In genomic region chr19:14441041-14441938, GRCh38 we compare ENCODE assay signal across 14 cellular contexts. TPM values are rescaled to one million over a fixed set of nuclear protein-coding genes. Genes with fewer than 3 reads are reported as not detected.
DNase-seq lines count a peak whose midpoint lies in the region; ATAC-seq and TF ChIP-seq lines count a peak whose summit lies in the region.
"Had no signal": no experiment of that assay in that cellular context is flagged by ENCODE, and none has a peak within 500 bp of the region (broad histone marks: within the 10 kb centered on the region; RNA-seq: fewer than 3 reads in every experiment).

No MANE protein-coding gene starts in this region.

- ATAC-seq in activated T-helper 17 cell treated with anti-CD3 and anti-CD28 coated beads, Interleukin-2, amount 50 U/mL, for 72 hours (replicated peaks) = no peak
- ATAC-seq in naive B cell (ENCODE audit: low read depth in 2 of 2) = no peak

- TF ChIP-seq CTCF in CD14-positive monocyte (IDR thresholded peaks at IDR 0.05) = no peak
- TF ChIP-seq CTCF in GM12865 (IDR thresholded peaks at IDR 0.05; ENCODE audit: insufficient read depth, low read depth, low read length, missing control alignments) = no peak

- H3K4me3 Mint-ChIP-seq in CD14-positive monocyte (peak overlapping the region; percentile 80 to 94), naive B cell (peak overlapping the region in 7 of 8 donors; percentile 27 to 96 (median 92))
- H3K4me3 Mint-ChIP-seq in activated T-helper 17 cell treated with anti-CD3 and anti-CD28 coated beads, Interleukin-2, amount 50 U/mL, for 72 hours = peak overlapping the region; percentile 96

- peak overlapping the region; percentile 80 for H3K4me3 ChIP-seq in GM12865 (ENCODE audit: low read depth, low read length)

- H3K27me3 Mint-ChIP-seq in CD14-positive monocyte (ENCODE audit: low read depth in 3 of 3) (no peaks in the 10 kb centered on the region), naive B cell (no peaks in the 10 kb centered on the region)
- H3K27me3 Mint-ChIP-seq in activated T-helper 17 cell treated with anti-CD3 and anti-CD28 coated beads, Interleukin-2, amount 50 U/mL, for 72 hours = no peaks in the 10 kb centered on the region

- no peak for DNase-seq in CD14-positive monocyte (ENCODE audit: low spot score)
- no peak for DNase-seq in GM12865 (ENCODE audit: low read depth)
- DNase-seq in naive B cell = no peak
- DNase-seq in stimulated activated naive CD4-positive, alpha-beta T cell (lab: John Stamatoyannopoulos, UW) = no peak
- DNase-seq in NCI-H446 (lab: John Stamatoyannopoulos, UW) = no peak
- DNase-seq in GDM1 (lab: John Stamatoyannopoulos, UW) = no peak
- DNase-seq in NCI-H526 treated with DMSO at 0.1 percent for 48 hours (lab: John Stamatoyannopoulos, UW) = no peak
- DNase-seq: hippocampal formation, mammary epithelial cell, NCI-H2107, psoas muscle, stomach, T1000 had no signal

- H3K9me3 Mint-ChIP-seq in CD14-positive monocyte (no peaks in the 10 kb centered on the region), naive B cell (no peaks in the 10 kb centered on the region)
- no peaks in the 10 kb centered on the region for H3K9me3 Mint-ChIP-seq in activated T-helper 17 cell treated with anti-CD3 and anti-CD28 coated beads, Interleukin-2, amount 50 U/mL, for 72 hours

- H3K4me1 Mint-ChIP-seq in CD14-positive monocyte (peaks cover 45% of the 10 kb centered on the region), naive B cell (peaks cover 26 to 39% (median 33%) of the 10 kb centered on the region in 3 donors)
- H3K4me1 Mint-ChIP-seq in activated T-helper 17 cell treated with anti-CD3 and anti-CD28 coated beads, Interleukin-2, amount 50 U/mL, for 72 hours = peaks cover 15% of the 10 kb centered on the region

- H3K27ac Mint-ChIP-seq in CD14-positive monocyte = peak overlapping the region in 5 of 7 donors; percentile 46 to 98 (median 91)
- H3K27ac Mint-ChIP-seq in activated T-helper 17 cell treated with anti-CD3 and anti-CD28 coated beads, Interleukin-2, amount 50 U/mL, for 72 hours = no peak overlapping the region
- H3K27ac Mint-ChIP-seq in naive B cell = peak overlapping the region in 2 of 6 donors; percentile 1 to 49

- intact Hi-C loops in CD14-positive monocyte (cut with micrococcal nuclease) = no loop called here

- H3K36me3 Mint-ChIP-seq in CD14-positive monocyte = peaks cover 39 to 61% of the 10 kb centered on the region in 2 donors
- peaks cover 64% of the 10 kb centered on the region for H3K36me3 Mint-ChIP-seq in activated T-helper 17 cell treated with anti-CD3 and anti-CD28 coated beads, Interleukin-2, amount 50 U/mL, for 72 hours (ENCODE audit: low read depth)
- peaks cover 5 to 14% of the 10 kb centered on the region in 2 donors for H3K36me3 Mint-ChIP-seq in naive B cell

RNA-seq across cellular contexts. Expression of gene PKN1, which starts 8.2 kb away (rescaled TPM):
- polyA plus RNA-seq in CD14-positive monocyte (10 to 100 TPM; 49.5 to 49.6 TPM), naive B cell (ENCODE audit: low read depth in 6 of 6) (10 to 100 TPM; 37.1 to 67.9 (median 48.0) TPM)
- total RNA-seq in activated T-helper 17 cell treated with anti-CD3 and anti-CD28 coated beads, Interleukin-2, amount 50 U/mL, for 72 hours = 100 to 1,000 TPM; 121 to 171 TPM

RNA-seq across cellular contexts. Expression of gene DDX39A, which starts 22.1 kb away (rescaled TPM):
- polyA plus RNA-seq in CD14-positive monocyte (10 to 100 TPM; 78.7 to 83.5 TPM), naive B cell (ENCODE audit: low read depth in 6 of 6) (100 to 1,000 TPM; 110 to 169 (median 132) TPM)
- 100 to 1,000 TPM; 132 to 260 TPM for total RNA-seq in activated T-helper 17 cell treated with anti-CD3 and anti-CD28 coated beads, Interleukin-2, amount 50 U/mL, for 72 hours

RNA-seq across cellular contexts. Expression of gene PTGER1, which starts 33.9 kb away (rescaled TPM):
- not detected for polyA plus RNA-seq in CD14-positive monocyte
- under 1 TPM in 1 of 2 donors, not detected in 1; 0.17 TPM for total RNA-seq in activated T-helper 17 cell treated with anti-CD3 and anti-CD28 coated beads, Interleukin-2, amount 50 U/mL, for 72 hours
- not detected for polyA plus RNA-seq in naive B cell (ENCODE audit: low read depth in 6 of 6)
- polyA plus RNA-seq: mammary epithelial cell had no signal

RNA-seq across cellular contexts. Expression of gene GIPC1, which starts 54.6 kb away (rescaled TPM):
- polyA plus RNA-seq in CD14-positive monocyte (1 to 10 TPM; 4.8 to 6.2 TPM), naive B cell (ENCODE audit: low read depth in 6 of 6) (10 to 100 TPM in 1 of 6 donors, 1 to 10 TPM in 5; 6.9 to 10.3 (median 7.5) TPM)
- 10 to 100 TPM; 23.4 to 44.9 TPM for total RNA-seq in activated T-helper 17 cell treated with anti-CD3 and anti-CD28 coated beads, Interleukin-2, amount 50 U/mL, for 72 hours
